ENCODE assay signal across 22 cellular contexts in genomic region chr6:143739341-143739851, GRCh38.
A peak's percentile ranks its signal among the peaks of the same experiment; 100 is the strongest.
DNase-seq lines count a peak whose midpoint lies in the region; ATAC-seq, FAIRE-seq and TF ChIP-seq lines count a peak whose summit lies in the region.
"Had no signal": no experiment of that assay in that cellular context is flagged by ENCODE, and none has a peak within 500 bp of the region (broad histone marks: within the 10 kb centered on the region; RNA-seq: fewer than 3 reads in every experiment).

No MANE protein-coding gene starts in this region.

- no TSS peak for BruUV-seq in Panc1 (replicated peaks; lab: Mats Ljungman, UMichigan)

- H3K36me3 ChIP-seq in left ventricle myocardium inferior (no peaks in the 10 kb centered on the region), right atrium auricular region (no peaks in the 10 kb centered on the region), Panc1 (ENCODE audit: control insufficient read depth, insufficient read depth, low read length) (no peaks in the 10 kb centered on the region), H1 (ENCODE audit: control insufficient read depth in 2 of 4, insufficient read depth in 4 of 4, low read length in 3 of 4) (no peaks in the 10 kb centered on the region)
- H3K36me3 ChIP-seq: Peyer's patch, SJSA1 had no signal

- FAIRE-seq in H1 (lab: Jason Lieb, UNC): no peak
- FAIRE-seq: G401.6, GM12892 had no signal

- H4K5ac ChIP-seq in H1 (ENCODE audit: insufficient read length, low read depth, low read length): no peak overlapping the region

- H2BK12ac ChIP-seq in H1 (ENCODE audit: low read depth, low read length): peak overlapping the region; percentile 32; the same call in 1 of the 2 replicates

- H3K4me2 ChIP-seq in H1 (ENCODE audit: insufficient read depth in 1 of 2, low read depth in 2 of 2, low read length in 2 of 2): no peak overlapping the region
- H3K4me2 ChIP-seq: KMS-11 had no signal

- ATAC-seq in Panc1: no peak
- ATAC-seq in HG02610 (IDR thresholded peaks at IDR 0.05; ENCODE audit: unreplicated experiment): no peak
- ATAC-seq: HCT116 had no signal

- H3K79me2 ChIP-seq in H1 (ENCODE audit: control insufficient read depth in 1 of 2, insufficient read depth in 2 of 2, low read length in 2 of 2): peaks cover 0 to 44% of the 10 kb centered on the region in 2 experiments; a peak in 2 of 4 replicates

- H3K23me2 ChIP-seq in H1 (ENCODE audit: low read depth, low read length): no peaks in the 10 kb centered on the region

- no peak for TF ChIP-seq EP300 in H1 (IDR thresholded peaks at IDR 0.05; ENCODE audit: borderline replicate concordance in 1 of 2, low read depth in 2 of 2, low read length in 2 of 2)

- no peak for TF ChIP-seq POLR2A in H1 (IDR thresholded peaks at IDR 0.05; ENCODE audit: control extremely low read depth in 1 of 2, low read depth in 2 of 2, low read length in 2 of 2)

- H2BK20ac ChIP-seq in H1 (ENCODE audit: low read length): no peak overlapping the region

- in situ Hi-C loops in Panc1 (cut with HindIII; ENCODE audit: low pct_unique_long_range_greater_than_20kb, low sequenced_read_pairs): no loop called here

- no peak overlapping the region for H2BK15ac ChIP-seq in H1 (ENCODE audit: low read length)

- H3K79me1 ChIP-seq in H1 (ENCODE audit: low read depth, low read length): no peaks in the 10 kb centered on the region; the same call in 1 of the 2 replicates

- peak overlapping the region; percentile 23 for H3K4me3 ChIP-seq in left ventricle myocardium inferior
- no peak overlapping the region for H3K4me3 ChIP-seq in right atrium auricular region
- no peak overlapping the region for H3K4me3 ChIP-seq in Panc1 (ENCODE audit: low read depth in 2 of 2, low read length in 2 of 2)
- H3K4me3 ChIP-seq in H1 (ENCODE audit: extremely low read depth in 1 of 4, insufficient read depth in 2 of 4, low read depth in 3 of 4, low read length in 4 of 4): no peak overlapping the region
- H3K4me3 ChIP-seq: GM23248, Peyer's patch, SJSA1 had no signal

- H3K18ac ChIP-seq in H1 (ENCODE audit: extremely low read depth, low read length): no peak overlapping the region

- TF ChIP-seq CTCF in left ventricle myocardium inferior (IDR thresholded peaks at IDR 0.05; ENCODE audit: borderline replicate concordance): no peak
- TF ChIP-seq CTCF in right atrium auricular region (IDR thresholded peaks at IDR 0.05): no peak
- TF ChIP-seq CTCF in Panc1 (IDR thresholded peaks at IDR 0.05): no peak
- no peak for TF ChIP-seq CTCF in H1 (IDR thresholded peaks at IDR 0.05; ENCODE audit: control extremely low read depth in 1 of 3, insufficient read depth in 1 of 3, low read depth in 1 of 3, low read length in 3 of 3)

- POLR2A ChIA-PET in Panc1 (lab: Charles Lee) (no interaction called here), H1 (lab: Charles Lee; ENCODE audit: partially characterized antibody) (interaction anchor here (1.2 kb wide), 1 partner anchor 17 kb away, joined by 3 read pairs; no protein-coding TSS in a partner anchor)

- H2AK5ac ChIP-seq in H1 (ENCODE audit: low read depth, low read length): peak overlapping the region; percentile 98; the same call in 1 of the 2 replicates

- peak overlapping the region; percentile 77 for H3K27ac ChIP-seq in left ventricle myocardium inferior (replicated peaks)
- H3K27ac ChIP-seq in right atrium auricular region: peak overlapping the region in 1 of 2 donors; percentile 1
- H3K27ac ChIP-seq in Panc1 (ENCODE audit: low read length): peak overlapping the region; percentile 68
- H3K27ac ChIP-seq in H1 (ENCODE audit: low read depth, low read length): no peak overlapping the region
- H3K27ac ChIP-seq: GM23248, KMS-11, Peyer's patch, SJSA1 had no signal

- no peak for TF ChIP-seq RAD21 in H1 (IDR thresholded peaks at IDR 0.05 in 1 of 2, conservative IDR thresholded peaks at IDR 0.05 in 1 of 2; ENCODE audit: low read depth in 2 of 2, low read length in 2 of 2)

- H2AFZ ChIP-seq in H1 (ENCODE audit: low read length): no peak overlapping the region
- H2AFZ ChIP-seq: GM23248 had no signal

- H3K27me3 ChIP-seq in left ventricle myocardium inferior (ENCODE audit: low read depth) (no peaks in the 10 kb centered on the region), right atrium auricular region (no peaks in the 10 kb centered on the region), Panc1 (ENCODE audit: control insufficient read depth, insufficient read depth, low read length) (no peaks in the 10 kb centered on the region), H1 (replicated peaks in 1 of 4; ENCODE audit: control insufficient read depth in 3 of 4, extremely low read depth in 1 of 4, insufficient read depth in 3 of 4, low read length in 3 of 4) (no peaks in the 10 kb centered on the region)
- H3K27me3 ChIP-seq: Peyer's patch, SJSA1 had no signal

- no peaks in the 10 kb centered on the region for H3K9me3 ChIP-seq in left ventricle myocardium inferior (replicated peaks)
- no peaks in the 10 kb centered on the region for H3K9me3 ChIP-seq in right atrium auricular region
- no peaks in the 10 kb centered on the region for H3K9me3 ChIP-seq in Panc1 (ENCODE audit: control insufficient read depth, insufficient read depth, low read depth, low read length)
- H3K9me3 ChIP-seq in H1 (ENCODE audit: insufficient read depth in 2 of 2, low read depth in 1 of 2, low read length in 1 of 2): no peaks in the 10 kb centered on the region
- H3K9me3 ChIP-seq: Peyer's patch, SJSA1 had no signal

- 0 out of 2 replicates have a peak overlapping the region, but pooled peaks have one; percentile 6 for H2BK5ac ChIP-seq in H1 (ENCODE audit: low read depth, low read length)

- DNase-seq in left ventricle myocardium inferior (no peak), right atrium auricular region (ENCODE audit: low spot score) (no peak), Panc1 (ENCODE audit: low read depth, low spot score) (no peak), H1 (ENCODE audit: low read depth in 1 of 2, low spot score in 2 of 2) (no peak), pons (ENCODE audit: low spot score) (no peak), head of caudate nucleus (no peak)
- DNase-seq: GM23248, IMR-90, NCI-H1105, NCI-H146, NCI-H2029 treated with DMSO at 0.1 percent for 48 hours, NCI-H2171, NCI-H345, NCI-H524, NCI-H82, Peyer's patch had no signal

- no peak overlapping the region for H4K8ac ChIP-seq in H1 (ENCODE audit: extremely low read depth, insufficient read depth, low read length)

- H3K14ac ChIP-seq in H1 (ENCODE audit: insufficient read length): no peak overlapping the region

- H4K20me1 ChIP-seq in H1 (replicated peaks in 1 of 2; ENCODE audit: control insufficient read depth in 1 of 2, insufficient read depth in 2 of 2, low read length in 2 of 2): no peaks in the 10 kb centered on the region

- no peak overlapping the region for H3K9ac ChIP-seq in H1 (replicated peaks in 1 of 4; ENCODE audit: extremely low read depth in 1 of 4, low read depth in 3 of 4, low read length in 3 of 4)
- H3K9ac ChIP-seq: GM23248, KMS-11 had no signal

- intact Hi-C loops in left ventricle myocardium inferior (cut with micrococcal nuclease) (no loop called here), Panc1 (cut with micrococcal nuclease; ENCODE audit: unreplicated experiment) (no loop called here), head of caudate nucleus (cut with DNase I) (no loop called here)

- no peak overlapping the region for H3K56ac ChIP-seq in H1 (replicated peaks; ENCODE audit: insufficient read length, low read depth, low read length)

- WGBS in H1 (ENCODE audit: extremely low coverage in 1 of 2, insufficient coverage in 1 of 2, insufficient read length in 1 of 2, insufficient replicate concordance in 2 of 2, low coverage in 1 of 2, low lambda C conversion rate in 2 of 2, missing lambda C conversion rate in 1 of 2), 2 experiments: 89% methylated on average over 13 of the region's 13 CpGs; no CpG with 5 or more reads in 1 of the 2 experiments

- H3K4me1 ChIP-seq in left ventricle myocardium inferior (peaks cover 79% of the 10 kb centered on the region), right atrium auricular region (peaks cover 0 to 38% of the 10 kb centered on the region in 2 donors), Panc1 (ENCODE audit: control insufficient read depth, insufficient read depth, low read length) (peaks cover 52% of the 10 kb centered on the region), H1 (replicated peaks in 1 of 4; ENCODE audit: control insufficient read depth in 3 of 4, insufficient read depth in 4 of 4, low read length in 3 of 4) (peaks cover 2 to 18% (median 14%) of the 10 kb centered on the region in 4 experiments; a peak in 3 of 7 replicates)

- no peak overlapping the region for H3K23ac ChIP-seq in H1 (ENCODE audit: insufficient read length)

- H2BK120ac ChIP-seq in H1 (replicated peaks; ENCODE audit: low read depth, low read length): peak overlapping the region; percentile 13

- H3K4ac ChIP-seq in H1 (replicated peaks; ENCODE audit: insufficient read length, low read depth, low read length): no peak overlapping the region

- H4K91ac ChIP-seq in H1 (replicated peaks; ENCODE audit: insufficient read length, low read length): no peak overlapping the region

- CTCF ChIA-PET in Panc1 (lab: Charles Lee) (no interaction called here), H1 (lab: Charles Lee; ENCODE audit: partially characterized antibody) (interaction anchor here (0.9 kb wide), 1 partner anchor 95 kb away, joined by 3 read pairs; no protein-coding TSS in a partner anchor)

TF ChIP-seq in H1, 55 proteins besides CTCF, POLR2A, EP300 and RAD21 (continues in another document):
- TF ChIP-seq CEBPB (IDR thresholded peaks at IDR 0.05; ENCODE audit: low read depth, low read length) (no peak), CBX5 (IDR thresholded peaks at IDR 0.05; ENCODE audit: low read depth, low read length) (no peak), BRCA1 (IDR thresholded peaks at IDR 0.05; ENCODE audit: low read depth, low read length) (no peak), SIN3A (conservative IDR thresholded peaks at IDR 0.05 in 1 of 2, IDR thresholded peaks at IDR 0.05 in 1 of 2; ENCODE audit: low read depth in 1 of 2, low read length in 2 of 2) (no peak), SP1 (IDR thresholded peaks at IDR 0.05; ENCODE audit: low read depth, low read length) (no peak), KDM5A (IDR thresholded peaks at IDR 0.05; ENCODE audit: low read length) (no peak), RNF2 (IDR thresholded peaks at IDR 0.05; ENCODE audit: borderline replicate concordance, low read depth, low read length, missing control alignments, poor library complexity, severe bottlenecking) (no peak)
